ENCODE assay signal across 1 cellular context in the genomic region with DNA sequence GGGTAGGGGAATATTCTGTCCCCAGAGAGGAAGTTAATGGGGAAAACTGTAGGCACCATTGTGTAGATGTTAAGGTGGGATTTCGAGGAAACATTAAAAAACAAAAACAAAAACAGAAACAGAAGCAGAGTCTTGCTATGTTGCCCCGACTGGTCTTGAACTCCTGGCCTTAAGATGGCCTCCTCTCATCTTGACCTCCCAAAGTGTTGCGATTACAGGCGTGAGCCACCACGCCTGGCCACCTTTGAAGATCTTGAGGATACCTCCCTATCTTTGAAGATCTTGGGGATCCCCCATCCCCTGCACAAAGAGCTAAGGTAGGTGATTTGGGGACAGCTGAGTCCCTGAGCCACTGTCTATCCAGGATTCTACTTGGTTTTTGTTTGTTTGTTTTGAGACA.
A peak's percentile ranks its signal among the peaks of the same experiment; 100 is the strongest.
TF ChIP-seq lines count a peak whose summit lies in the region.

No MANE protein-coding gene starts in this region.

TF ChIP-seq in K562, 482 proteins besides CTCF, POLR2A, EP300 and RAD21:
- TF ChIP-seq HNRNPH1 (optimal IDR thresholded peaks at IDR 0.05; ENCODE audit: low read depth, low read length), result no peak
- peak; percentile 51 for TF ChIP-seq ZNF121 (CRISPR knock-in tag; conservative IDR thresholded peaks at IDR 0.05)
